In the genomic region with DNA sequence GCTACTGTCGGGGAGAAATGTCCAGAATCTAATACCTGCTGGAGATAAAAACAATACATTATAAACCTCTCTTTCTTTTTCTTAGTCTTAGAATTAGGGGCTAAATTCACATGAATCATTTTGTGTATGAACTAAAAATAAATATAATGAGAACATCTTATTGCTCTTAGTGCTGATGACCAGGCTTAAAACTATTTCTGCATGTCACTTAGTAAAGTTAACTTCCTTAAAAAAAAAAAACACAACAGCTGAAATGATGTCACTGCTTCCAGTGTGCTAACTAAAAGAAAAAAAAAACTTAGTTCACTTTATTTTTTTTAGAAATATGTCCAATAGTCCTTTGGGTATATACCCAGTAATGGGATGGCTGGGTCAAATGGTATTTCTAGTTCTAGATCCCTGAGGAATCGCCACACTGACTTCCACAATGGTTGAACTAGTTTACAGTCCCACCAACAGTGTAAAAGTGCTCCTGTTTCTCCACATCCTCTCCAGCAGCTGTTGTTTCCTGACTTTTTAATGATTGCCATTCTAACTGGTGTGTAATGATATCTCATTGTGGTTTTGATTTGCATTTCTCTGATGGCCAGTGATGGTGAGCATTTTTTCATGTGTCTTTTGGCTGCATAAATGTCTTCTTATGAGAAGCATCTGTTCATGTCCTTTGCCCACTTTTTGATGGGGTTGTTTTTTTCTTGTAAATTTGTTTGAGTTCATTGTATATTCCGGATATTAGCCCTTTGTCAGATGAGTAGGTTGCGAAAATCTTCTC, we compare ENCODE assay signal across 8 cellular contexts.
DNase-seq lines count a peak whose midpoint lies in the region; ATAC-seq, FAIRE-seq and TF ChIP-seq lines count a peak whose summit lies in the region.
"Not testable (repeated sequence)": the region's sequence is repeated elsewhere in the genome, so short reads cannot be mapped to it uniquely, and the experiment has no call there.

No MANE protein-coding gene starts in this region.

- H3K9me3 ChIP-seq in GM23248 (ENCODE audit: low read depth) = not testable (repeated sequence)
- peaks cover 87% of the 10 kb centered on the region for H3K9me3 ChIP-seq in HepG2 (ENCODE audit: low read length)

- TF ChIP-seq EP300 in HepG2 (IDR thresholded peaks at IDR 0.05; ENCODE audit: low read depth in 2 of 2, low read length in 2 of 2); HepG2 (CRISPR knock-in tag; IDR thresholded peaks at IDR 0.05; ENCODE audit: borderline replicate concordance): not testable (repeated sequence)

- not testable (repeated sequence) for H2AFZ ChIP-seq in GM23248; HepG2 (ENCODE audit: low read length)

- TF ChIP-seq RAD21 in HepG2 (CRISPR knock-in tag; IDR thresholded peaks at IDR 0.05) = not testable (repeated sequence)

- in situ Hi-C loops in GM23248 (cut with MboI); HepG2 (cut with HindIII; ENCODE audit: extremely low pct_ligation_motif_present, low pct_unique_long_range_greater_than_20kb): not testable (repeated sequence)

- H3K9ac ChIP-seq in GM23248 = peak overlapping the region; percentile 27; the same call in 1 of the 2 replicates
- H3K9ac ChIP-seq in HepG2 (ENCODE audit: insufficient read depth, low read depth, low read length) = not testable (repeated sequence)

- not testable (repeated sequence) for ATAC-seq in HepG2

- not testable (repeated sequence) for H4K20me1 ChIP-seq in GM23248 (ENCODE audit: insufficient read depth); HepG2 (ENCODE audit: insufficient read depth, low read length)

- H3K27me3 ChIP-seq in GM23248 (replicated peaks; ENCODE audit: insufficient read depth); HepG2 (ENCODE audit: control insufficient read depth in 1 of 2, insufficient read depth in 2 of 2, low read length in 2 of 2): not testable (repeated sequence)

- TF ChIP-seq CTCF in epithelial cell of esophagus (IDR thresholded peaks at IDR 0.05; ENCODE audit: insufficient read depth, low read depth, low read length, missing control alignments); foreskin fibroblast (IDR thresholded peaks at IDR 0.05; ENCODE audit: low read depth, low read length); HepG2 (CRISPR knock-in tag; IDR thresholded peaks at IDR 0.05): not testable (repeated sequence)

- not testable (repeated sequence) for FAIRE-seq in HepG2 (lab: Jason Lieb, UNC)

- H3K9me2 ChIP-seq in GM23248 (ENCODE audit: insufficient read depth) = not testable (repeated sequence)

- WGBS in GM23248 (ENCODE audit: low coverage in 1 of 2, low lambda C conversion rate in 2 of 2, missing lambda C conversion rate in 2 of 2), 2 experiments = 30 to 36% methylated on average over 3 to 4 of the region's 4 CpGs
- WGBS in HepG2 (ENCODE audit: low lambda C conversion rate) = 23% methylated on average over 4 of the region's 4 CpGs

- not testable (repeated sequence) for BruUV-seq in HepG2 (replicated peaks; lab: Mats Ljungman, UMichigan)

- peaks cover 48% of the 10 kb centered on the region for H3K79me2 ChIP-seq in GM23248 (ENCODE audit: insufficient read depth)
- not testable (repeated sequence) for H3K79me2 ChIP-seq in HepG2 (ENCODE audit: insufficient read depth, low read length)

- H3K4me2 ChIP-seq in GM23248 (ENCODE audit: unreplicated experiment) = peak overlapping the region; percentile 53
- H3K4me2 ChIP-seq in HepG2 (ENCODE audit: low read depth, low read length) = not testable (repeated sequence)

- H3K4me3 ChIP-seq in GM23248 = peak overlapping the region; percentile 43
- H3K4me3 ChIP-seq in epithelial cell of esophagus (ENCODE audit: low read length); foreskin fibroblast (ENCODE audit: low read depth in 1 of 2, low read length in 2 of 2); HepG2 (replicated peaks in 1 of 3; ENCODE audit: insufficient read depth in 1 of 3, low read depth in 2 of 3, low read length in 3 of 3): not testable (repeated sequence)

- H3K36me3 ChIP-seq in GM23248 (ENCODE audit: low read depth); HepG2 (replicated peaks in 1 of 2; ENCODE audit: control insufficient read depth in 1 of 2, insufficient read depth in 2 of 2, low read length in 2 of 2): not testable (repeated sequence)

- DNase-seq in AG08396 (ENCODE audit: low spot score) (peak; percentile 43), GM23248 (peak; percentile 89), M059J (ENCODE audit: low read depth) (peak; percentile 64), astrocyte of the hippocampus (ENCODE audit: low read depth, low spot score) (peak; percentile 26), epithelial cell of esophagus (ENCODE audit: low read depth) (peak; percentile 1), foreskin fibroblast (peak; percentile 47 to 75), stromal cell of bone marrow (ENCODE audit: low read depth) (peak; percentile 71)
- not testable (repeated sequence) for DNase-seq in HepG2 (ENCODE audit: low spot score)

- peaks cover 28% of the 10 kb centered on the region for H3F3A ChIP-seq in GM23248 (ENCODE audit: insufficient read depth)

- intact Hi-C loops in HepG2 (cut with micrococcal nuclease; ENCODE audit: unreplicated experiment) = not testable (repeated sequence)

- CTCF ChIA-PET in HepG2 (lab: Yijun Ruan, JAX; ENCODE audit: low intra/inter-chr PET ratio, low total read pairs) = not testable (repeated sequence)

- H3K27ac ChIP-seq in GM23248 = peak overlapping the region; percentile 50
- H3K27ac ChIP-seq in HepG2 (ENCODE audit: extremely low read length, insufficient read depth, low read length) = not testable (repeated sequence)

- peaks cover 26% of the 10 kb centered on the region for H3K4me1 ChIP-seq in GM23248 (ENCODE audit: insufficient read depth)
- not testable (repeated sequence) for H3K4me1 ChIP-seq in HepG2 (ENCODE audit: insufficient read depth, low read length)

- TF ChIP-seq POLR2A in HepG2 (IDR thresholded peaks at IDR 0.05; ENCODE audit: insufficient read depth in 1 of 2, low read depth in 2 of 2, low read length in 2 of 2) = not testable (repeated sequence)

- POLR2A ChIA-PET in HepG2 (lab: Yijun Ruan, JAX) = not testable (repeated sequence)

TF ChIP-seq in HepG2, 621 proteins besides CTCF, POLR2A, EP300 and RAD21:
- TF ChIP-seq NFRKB (IDR thresholded peaks at IDR 0.05) = peak; percentile 10; the same call in 1 of the 2 replicates
TF ChIP-seq in HepG2: peak in this region for 1; not testable (repeated sequence) for 620.
